Comparison of ENCODE assay signal across 8 cellular contexts in the genomic region with DNA sequence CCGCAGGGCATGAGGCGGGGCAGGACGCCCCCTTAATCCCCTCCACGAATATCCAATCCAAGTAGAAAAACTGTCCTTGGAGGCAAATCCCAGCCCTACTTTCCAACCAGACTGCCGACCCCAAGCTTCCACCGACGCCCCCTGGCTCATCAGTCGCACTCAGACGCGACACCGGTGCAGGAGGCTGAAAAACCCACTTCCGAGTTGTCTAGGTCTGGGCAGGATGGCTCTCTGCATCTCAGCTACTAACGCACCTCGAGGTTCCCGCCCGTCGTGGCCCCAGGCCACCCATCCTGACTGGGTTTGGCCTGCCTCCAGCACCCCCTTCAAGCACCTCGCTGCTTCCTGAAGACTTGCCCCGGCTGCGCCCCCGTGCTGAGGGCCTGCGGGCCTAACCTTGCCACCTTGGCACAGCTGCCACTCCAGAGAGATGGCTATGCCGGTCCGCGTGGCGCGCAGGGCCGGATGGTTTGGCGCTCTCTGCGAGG. TPM values are rescaled to one million over a fixed set of nuclear protein-coding genes. Genes with fewer than 3 reads are reported as not detected.
DNase-seq lines count a peak whose midpoint lies in the region; ATAC-seq, FAIRE-seq and TF ChIP-seq lines count a peak whose summit lies in the region.
"Had no signal": no experiment of that assay in that cellular context is flagged by ENCODE, and none has a peak within 500 bp of the region (broad histone marks: within the 10 kb centered on the region; RNA-seq: fewer than 3 reads in every experiment).

No MANE protein-coding gene starts in this region.

- no peak for FAIRE-seq in bronchial epithelial cell (lab: Jason Lieb, UNC)

- no peak for TF ChIP-seq POLR2A in suprapubic skin (IDR thresholded peaks at IDR 0.05)

- no peaks in the 10 kb centered on the region for H3K9me2 ChIP-seq in PC-3 (replicated peaks; ENCODE audit: low read length)

- H3K4me2 ChIP-seq in PC-3 (ENCODE audit: low read length): peak overlapping the region; percentile 99

- intact Hi-C loops in PC-3 (cut with micrococcal nuclease): no loop called here

- peaks cover 59% of the 10 kb centered on the region for H3K27me3 ChIP-seq in PC-3 (ENCODE audit: low read length)
- H3K27me3 ChIP-seq in bronchial epithelial cell (ENCODE audit: control insufficient read depth, insufficient read depth, low read length): peaks cover 13% of the 10 kb centered on the region
- H3K27me3 ChIP-seq in lung (ENCODE audit: control insufficient read depth, insufficient read depth): no peaks in the 10 kb centered on the region
- peaks cover 12% of the 10 kb centered on the region for H3K27me3 ChIP-seq in suprapubic skin

- H3F3A ChIP-seq in PC-3 (ENCODE audit: low read length, unreplicated experiment): no peaks in the 10 kb centered on the region

- no peak for DNase-seq in PC-3
- DNase-seq in bronchial epithelial cell (ENCODE audit: low read depth): no peak
- no peak for DNase-seq in lung (ENCODE audit: low spot score)
- peak; percentile 71 to 80 for DNase-seq in suprapubic skin (ENCODE audit: low spot score in 2 of 2)
- DNase-seq in AG08396 (ENCODE audit: low spot score): no peak
- DNase-seq in NCI-H2107 (lab: John Stamatoyannopoulos, UW): no peak

- H3K4me1 ChIP-seq in PC-3 (ENCODE audit: insufficient read depth, low read length) (peaks cover 6% of the 10 kb centered on the region; the same call in 1 of the 2 replicates), lung (ENCODE audit: control insufficient read depth in 2 of 2, insufficient read depth in 2 of 2, low read length in 2 of 2) (peaks cover 0 to 15% of the 10 kb centered on the region in 2 donors), suprapubic skin (peaks cover 36% of the 10 kb centered on the region)

- H3K36me3 ChIP-seq in PC-3 (ENCODE audit: low read depth, low read length): no peaks in the 10 kb centered on the region
- no peaks in the 10 kb centered on the region for H3K36me3 ChIP-seq in bronchial epithelial cell (ENCODE audit: control insufficient read depth, insufficient read depth, low read length)
- H3K36me3 ChIP-seq in lung (ENCODE audit: control insufficient read depth in 2 of 2, insufficient read depth in 2 of 2, low read length in 2 of 2): no peaks in the 10 kb centered on the region
- H3K36me3 ChIP-seq in suprapubic skin: no peaks in the 10 kb centered on the region

- H3K79me2 ChIP-seq in PC-3 (ENCODE audit: low read length): no peaks in the 10 kb centered on the region

- H3K27ac ChIP-seq in PC-3 (ENCODE audit: low read length) (no peak overlapping the region), lung (ENCODE audit: low read depth in 1 of 2, low read length in 1 of 2) (peak overlapping the region; percentile 17 to 34), suprapubic skin (peak overlapping the region; percentile 93)

- no peaks in the 10 kb centered on the region for H4K20me1 ChIP-seq in PC-3 (ENCODE audit: low read length)

- no peak overlapping the region for H3K9ac ChIP-seq in PC-3 (ENCODE audit: low read length)

- POLR2A ChIA-PET in PC-3 (lab: Charles Lee; ENCODE audit: unreplicated experiment): no interaction called here

- no peak for ATAC-seq in PC-3
- peak; percentile 7 for ATAC-seq in lung (ENCODE audit: insufficient read depth, low FRiP score)
- ATAC-seq in HG03342 (IDR thresholded peaks at IDR 0.05; ENCODE audit: unreplicated experiment): no peak

- no peak for TF ChIP-seq CTCF in PC-3 (conservative IDR thresholded peaks at IDR 0.05; ENCODE audit: low read depth, low read length)
- TF ChIP-seq CTCF in bronchial epithelial cell (IDR thresholded peaks at IDR 0.05; ENCODE audit: insufficient read depth, low read length, severe bottlenecking): no peak
- TF ChIP-seq CTCF in lung (IDR thresholded peaks at IDR 0.05; ENCODE audit: control extremely low read depth, extremely low read depth): no peak
- no peak for TF ChIP-seq CTCF in suprapubic skin (IDR thresholded peaks at IDR 0.05)

- no peaks in the 10 kb centered on the region for H3K9me3 ChIP-seq in PC-3 (ENCODE audit: low read length)
- no peaks in the 10 kb centered on the region for H3K9me3 ChIP-seq in lung (ENCODE audit: control insufficient read depth in 2 of 2, insufficient read depth in 1 of 2, low read length in 1 of 2)
- no peaks in the 10 kb centered on the region for H3K9me3 ChIP-seq in suprapubic skin

- CTCF ChIA-PET in PC-3 (lab: Charles Lee): no interaction called here

- no peak for TF ChIP-seq EP300 in suprapubic skin (IDR thresholded peaks at IDR 0.05)

- BruUV-seq in PC-3 (replicated peaks; lab: Mats Ljungman, UMichigan): no TSS peak

- WGBS in lung, 2 donors: 26 to 28% methylated on average over 30 of the region's 30 CpGs
- WGBS in suprapubic skin: 14% methylated on average over 21 of the region's 30 CpGs

- peak overlapping the region; percentile 86; the same call in 1 of the 2 replicates for H2AFZ ChIP-seq in PC-3 (ENCODE audit: low read length)

- peak overlapping the region; percentile 78; the same call in 1 of the 2 replicates for H3K4me3 ChIP-seq in PC-3 (ENCODE audit: low read length)
- peak overlapping the region; percentile 46 for H3K4me3 ChIP-seq in bronchial epithelial cell (ENCODE audit: low read depth, low read length)
- H3K4me3 ChIP-seq in lung: no peak overlapping the region
- H3K4me3 ChIP-seq in suprapubic skin: peak overlapping the region; percentile 72

RNA-seq across cellular contexts. Expression of gene RGMA, which starts 15.5 kb away (rescaled TPM):
- total RNA-seq in PC-3 (2014; rRNA removed) (1.3 and 2.5 TPM in 2 replicates), bronchial epithelial cell (0.53 and 1.0 TPM in 2 replicates), lung (10 to 100 TPM in 1 of 2 donors, 1 to 10 TPM in 1; 6.6 to 11.3 TPM), suprapubic skin (10 to 100 TPM; 11.1 to 18.7 (median 15.6) TPM)
- 1 to 10 TPM; 2.3 to 3.4 TPM for polyA plus RNA-seq in lung
- total RNA-seq: HT1080 had no signal

Comparison
In these comparisons a context has a peak if more than half of its experiments do, and no peak if none do; other contexts are left out.
1. DNase-seq: peak in suprapubic skin (2 of 2); none in PC-3 (single experiment), bronchial epithelial cell (single experiment), lung (single experiment), AG08396 (single experiment) and NCI-H2107 (single experiment).